ENCODE assay signal across 1 cellular context in genomic region chr6:113642714-113643442, GRCh38.
A peak's percentile ranks its signal among the peaks of the same experiment; 100 is the strongest.
TF ChIP-seq lines count a peak whose summit lies in the region.

No MANE protein-coding gene starts in this region.

TF ChIP-seq in HepG2, 621 proteins besides CTCF, POLR2A, EP300 and RAD21 (continued from another document and continues in another):
- TF ChIP-seq HNF1A (IDR thresholded peaks at IDR 0.05; ENCODE audit: low read depth) (peak; percentile 78), HNF1A (CRISPR knock-in tag; IDR thresholded peaks at IDR 0.05; ENCODE audit: borderline replicate concordance) (peak; percentile 91; the same call in 1 of the 2 replicates), SOX5 (CRISPR knock-in tag; IDR thresholded peaks at IDR 0.05; ENCODE audit: borderline replicate concordance) (peak; percentile 93), ZKSCAN8 (CRISPR knock-in tag; IDR thresholded peaks at IDR 0.05; ENCODE audit: borderline replicate concordance) (peak; percentile 69; the same call in 1 of the 2 replicates), THAP9 (CRISPR knock-in tag; IDR thresholded peaks at IDR 0.05; ENCODE audit: borderline replicate concordance) (no peak), SMARCE1 (IDR thresholded peaks at IDR 0.05; ENCODE audit: borderline replicate concordance) (peak; percentile 27; the same call in 1 of the 2 replicates), ZNF841 (CRISPR knock-in tag; IDR thresholded peaks at IDR 0.05; ENCODE audit: borderline replicate concordance) (peak; percentile 64; the same call in 1 of the 2 replicates), GATA4 (IDR thresholded peaks at IDR 0.05; ENCODE audit: borderline replicate concordance, low read depth) (peak; percentile 94), ZNF614 (CRISPR knock-in tag; IDR thresholded peaks at IDR 0.05; ENCODE audit: borderline replicate concordance) (peak; percentile 93), ZXDC (CRISPR knock-in tag; IDR thresholded peaks at IDR 0.05) (0 out of 2 replicates have a peak, but pooled peaks have one; percentile 57), DDIT3 (CRISPR knock-in tag; IDR thresholded peaks at IDR 0.05) (no peak), RAD51 (IDR thresholded peaks at IDR 0.05; ENCODE audit: borderline replicate concordance) (peak; percentile 9; the same call in 1 of the 2 replicates), STAT6 (CRISPR knock-in tag; IDR thresholded peaks at IDR 0.05; ENCODE audit: borderline replicate concordance) (peak; percentile 98), FOXK1 (CRISPR knock-in tag; IDR thresholded peaks at IDR 0.05; ENCODE audit: borderline replicate concordance, low read depth) (peak; percentile 98), SNAPC2 (CRISPR knock-in tag; IDR thresholded peaks at IDR 0.05) (peak; percentile 79; the same call in 1 of the 2 replicates), DMTF1 (CRISPR knock-in tag; IDR thresholded peaks at IDR 0.05) (no peak), ZNF780A (CRISPR knock-in tag; IDR thresholded peaks at IDR 0.05) (peak; percentile 82; the same call in 1 of the 2 replicates), REPIN1 (CRISPR knock-in tag; IDR thresholded peaks at IDR 0.05; ENCODE audit: borderline replicate concordance, low read depth) (peak; percentile 81), ZNF225 (CRISPR knock-in tag; IDR thresholded peaks at IDR 0.05) (no peak), SRSF9 (IDR thresholded peaks at IDR 0.05; ENCODE audit: borderline replicate concordance, insufficient read depth, low read depth, low read length, poor library complexity, severe bottlenecking) (no peak), HOMEZ (CRISPR knock-in tag; IDR thresholded peaks at IDR 0.05; ENCODE audit: low read depth) (peak; percentile 43; the same call in 1 of the 2 replicates), NR3C1 (CRISPR knock-in tag; IDR thresholded peaks at IDR 0.05) (no peak), RBAK (CRISPR knock-in tag; IDR thresholded peaks at IDR 0.05) (no peak), ZNF281 (CRISPR knock-in tag; IDR thresholded peaks at IDR 0.05; ENCODE audit: borderline replicate concordance) (peak; percentile 32; the same call in 1 of the 2 replicates), ZBTB37 (CRISPR knock-in tag; IDR thresholded peaks at IDR 0.05) (peak; percentile 99), HNRNPUL1 (IDR thresholded peaks at IDR 0.05; ENCODE audit: low read depth, low read length) (no peak), ZNF460 (CRISPR knock-in tag; IDR thresholded peaks at IDR 0.05; ENCODE audit: borderline replicate concordance) (peak; percentile 24; the same call in 1 of the 2 replicates), ZNF704 (CRISPR knock-in tag; IDR thresholded peaks at IDR 0.05; ENCODE audit: borderline replicate concordance) (no peak), ZNF484 (CRISPR knock-in tag; IDR thresholded peaks at IDR 0.05; ENCODE audit: borderline replicate concordance, low read depth) (no peak), SP5 (CRISPR knock-in tag; IDR thresholded peaks at IDR 0.05; ENCODE audit: borderline replicate concordance, low read depth) (peak; percentile 49)
